In genomic region chr3:28328188-28329151, GRCh38 we compare ENCODE assay signal across 1 cellular context.
TF ChIP-seq lines count a peak whose summit lies in the region.

No MANE protein-coding gene starts in this region.

TF ChIP-seq in GM12878, 131 proteins besides CTCF, POLR2A, EP300 and RAD21 (continued from another document):
- TF ChIP-seq MLLT1 (IDR thresholded peaks at IDR 0.05): no peak
- no peak for TF ChIP-seq ATF3 (IDR thresholded peaks at IDR 0.05; ENCODE audit: borderline replicate concordance, extremely low read depth, low read depth, low read length)
- TF ChIP-seq DPF2 (IDR thresholded peaks at IDR 0.05): no peak
- TF ChIP-seq EGR1 (IDR thresholded peaks at IDR 0.05; ENCODE audit: borderline replicate concordance in 1 of 2, low read depth in 2 of 2, low read length in 2 of 2): no peak
- no peak for TF ChIP-seq MTA3 (IDR thresholded peaks at IDR 0.05; ENCODE audit: borderline replicate concordance, low read length)
- TF ChIP-seq ATF2 (IDR thresholded peaks at IDR 0.05; ENCODE audit: low read length): 0 out of 2 replicates have a peak, but pooled peaks have one; percentile 36
- no peak for TF ChIP-seq CUX1 (IDR thresholded peaks at IDR 0.05; ENCODE audit: insufficient replicate concordance, low read depth, low read length)
- TF ChIP-seq ZNF24 (IDR thresholded peaks at IDR 0.05): peak; percentile 93
- no peak for TF ChIP-seq PAX8 (IDR thresholded peaks at IDR 0.05)
- peak; percentile 64; the same call in 1 of the 2 replicates for TF ChIP-seq SMC3 (IDR thresholded peaks at IDR 0.05; ENCODE audit: borderline replicate concordance, low read length)
- TF ChIP-seq SPI1 (IDR thresholded peaks at IDR 0.05; ENCODE audit: borderline replicate concordance, insufficient read depth, low read depth, low read length): no peak
- TF ChIP-seq MAX (IDR thresholded peaks at IDR 0.05; ENCODE audit: low read depth, low read length): no peak
- TF ChIP-seq PBX3 (IDR thresholded peaks at IDR 0.05; ENCODE audit: insufficient replicate concordance, low read depth, low read length): no peak
- no peak for TF ChIP-seq SRF (IDR thresholded peaks at IDR 0.05; ENCODE audit: low read depth in 2 of 2, low read length in 2 of 2)
- no peak for TF ChIP-seq TCF7 (IDR thresholded peaks at IDR 0.05; ENCODE audit: borderline replicate concordance)
- no peak for TF ChIP-seq KLF5 (IDR thresholded peaks at IDR 0.05; ENCODE audit: partially characterized antibody)
- TF ChIP-seq FOXK2 (IDR thresholded peaks at IDR 0.05): no peak
- no peak for TF ChIP-seq NKRF (conservative IDR thresholded peaks at IDR 0.05)
